ENCODE assay signal across 1 cellular context in the genomic region with DNA sequence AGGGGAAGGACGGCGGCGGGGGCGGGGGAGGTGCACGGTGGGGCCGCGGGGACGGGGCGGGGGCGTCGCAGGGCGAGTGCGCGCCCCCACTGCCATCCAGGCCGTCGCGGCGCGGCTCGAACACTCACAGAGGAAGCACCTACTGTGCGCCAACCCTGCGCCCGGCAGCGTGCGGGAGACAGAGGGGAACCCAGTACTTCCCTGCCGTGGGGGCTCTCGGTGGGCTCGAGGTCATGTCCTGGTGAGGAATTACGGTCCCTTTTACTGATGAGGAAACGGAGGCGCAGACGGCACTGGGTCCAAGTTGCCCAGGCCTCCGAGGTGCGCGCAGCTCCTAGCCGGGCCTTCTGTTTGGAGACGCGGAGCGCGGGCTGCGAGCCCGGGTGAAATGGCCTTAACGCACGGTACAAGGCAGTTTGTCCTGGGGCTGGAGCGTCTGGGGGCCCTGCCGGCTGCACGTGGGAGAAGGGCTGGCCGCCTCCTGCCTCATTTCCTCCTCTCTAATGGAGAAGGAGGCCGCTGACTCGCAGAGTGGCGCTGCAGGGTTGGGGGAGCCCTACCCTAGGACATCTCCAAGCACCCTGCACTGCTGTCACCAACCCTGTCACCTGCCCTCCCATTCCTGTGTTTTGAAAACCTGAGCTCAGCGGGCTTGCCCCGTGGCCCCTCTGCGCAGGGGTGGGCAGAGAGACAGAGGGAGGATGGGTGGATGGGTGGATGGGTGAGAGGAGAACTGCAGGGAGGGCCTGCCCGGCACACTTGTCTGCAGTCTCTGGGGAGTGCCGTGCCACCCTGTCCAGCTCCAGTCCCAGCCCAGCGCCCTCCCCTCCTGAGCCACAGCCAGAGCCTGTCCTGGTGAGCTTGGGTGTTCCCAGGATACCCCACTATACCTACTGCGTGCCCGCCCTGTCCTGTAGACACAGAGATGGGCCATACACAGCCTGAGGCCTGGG.
A peak's percentile ranks its signal among the peaks of the same experiment; 100 is the strongest.
TF ChIP-seq lines count a peak whose summit lies in the region.

No MANE protein-coding gene starts in this region.

TF ChIP-seq in H1, 55 proteins besides CTCF, POLR2A, EP300 and RAD21 (continued from another document):
- TF ChIP-seq CBX8 (IDR thresholded peaks at IDR 0.05; ENCODE audit: borderline replicate concordance, low read depth, low read length) (no peak), SIRT6 (IDR thresholded peaks at IDR 0.05; ENCODE audit: low read length) (no peak), EZH2 (IDR thresholded peaks at IDR 0.05; ENCODE audit: low read depth, low read length, severe bottlenecking) (peak; percentile 56), TAF7 (optimal IDR thresholded peaks at IDR 0.05; ENCODE audit: borderline replicate concordance, low read depth, low read length) (no peak)
- TF ChIP-seq, protein P1, sequence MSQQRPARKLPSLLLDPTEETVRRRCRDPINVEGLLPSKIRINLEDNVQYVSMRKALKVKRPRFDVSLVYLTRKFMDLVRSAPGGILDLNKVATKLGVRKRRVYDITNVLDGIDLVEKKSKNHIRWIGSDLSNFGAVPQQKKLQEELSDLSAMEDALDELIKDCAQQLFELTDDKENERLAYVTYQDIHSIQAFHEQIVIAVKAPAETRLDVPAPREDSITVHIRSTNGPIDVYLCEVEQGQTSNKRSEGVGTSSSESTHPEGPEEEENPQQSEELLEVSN (IDR thresholded peaks at IDR 0.05), result peak; percentile 54; the same call in 1 of the 2 replicates
